Comparison of ENCODE assay signal across 11 cellular contexts in the genomic region with DNA sequence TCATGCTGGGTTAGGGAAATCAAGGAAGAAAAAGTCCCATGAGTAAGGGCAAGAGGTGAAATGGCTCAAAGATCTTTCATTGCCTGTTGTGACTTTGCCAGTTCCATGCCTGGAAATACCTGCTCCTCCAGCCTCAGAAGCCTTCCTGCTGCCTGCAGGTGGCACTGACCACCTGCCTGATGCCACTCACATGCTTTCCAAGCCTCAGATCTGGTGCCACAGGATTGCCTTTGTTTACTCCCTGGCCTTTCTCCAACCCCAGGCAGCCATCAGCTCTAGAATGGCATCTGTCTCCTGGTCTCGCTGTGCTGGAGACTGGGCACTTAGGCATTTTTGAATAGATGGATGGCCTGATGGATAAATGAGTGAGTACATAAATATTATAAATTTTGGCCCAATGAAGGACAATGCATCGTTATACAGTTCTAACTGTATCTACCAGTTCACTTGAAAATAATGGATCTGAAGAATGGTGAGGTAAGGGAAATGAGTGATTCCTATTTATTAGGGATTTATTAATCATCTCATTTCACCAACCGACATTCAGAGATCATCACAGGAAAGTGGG.
DNase-seq lines count a peak whose midpoint lies in the region; ATAC-seq, FAIRE-seq and TF ChIP-seq lines count a peak whose summit lies in the region.
"Had no signal": no experiment of that assay in that cellular context is flagged by ENCODE, and none has a peak within 500 bp of the region (broad histone marks: within the 10 kb centered on the region; RNA-seq: fewer than 3 reads in every experiment).

No MANE protein-coding gene starts in this region.

- peaks cover 0 to 6% (median 2%) of the 10 kb centered on the region in 4 donors for H3K4me1 ChIP-seq in liver (ENCODE audit: control insufficient read depth in 4 of 4, insufficient read depth in 4 of 4, low read length in 3 of 4)

- FAIRE-seq in D721Med (lab: Jason Lieb, UNC) (no peak), HTR-8/SVneo (lab: Jason Lieb, UNC) (peak; percentile 48)

- ATAC-seq in HG03039 (IDR thresholded peaks at IDR 0.05; ENCODE audit: unreplicated experiment) = no peak
- no peak for ATAC-seq in HG03439 (IDR thresholded peaks at IDR 0.05; ENCODE audit: unreplicated experiment)

- H3K27ac ChIP-seq in liver (ENCODE audit: low read depth in 1 of 2, low read length in 2 of 2) = no peak overlapping the region
- H3K27ac ChIP-seq: neutrophil had no signal

- TF ChIP-seq CTCF in D721Med (IDR thresholded peaks at IDR 0.05; ENCODE audit: insufficient read depth, missing control alignments) (peak; percentile 42), liver (IDR thresholded peaks at IDR 0.05; ENCODE audit: low read depth, low read length, missing input control) (peak; percentile 83)

- DNase-seq in D721Med (ENCODE audit: insufficient read length, low spot score) (no peak), HTR-8/SVneo (ENCODE audit: insufficient read length, low spot score) (no peak), SW480 (ENCODE audit: low spot score) (peak; percentile 69), GDM1 (lab: John Stamatoyannopoulos, UW) (no peak), hypothalamus (lab: John Stamatoyannopoulos, UW) (no peak)
- DNase-seq: amniotic stem cell, DMS79 had no signal

- H3K36me3 ChIP-seq in liver (ENCODE audit: control insufficient read depth in 4 of 4, insufficient read depth in 3 of 4, low read depth in 1 of 4, low read length in 3 of 4) = no peaks in the 10 kb centered on the region
- H3K36me3 ChIP-seq: neutrophil had no signal

- H3K4me3 ChIP-seq in liver (ENCODE audit: low read depth in 1 of 3, low read length in 3 of 3) = no peak overlapping the region

- WGBS in liver = 62% methylated on average over 3 of the region's 3 CpGs

- H3K27me3 ChIP-seq in liver (ENCODE audit: control insufficient read depth in 4 of 4, insufficient read depth in 4 of 4, low read length in 3 of 4) = no peaks in the 10 kb centered on the region
- H3K27me3 ChIP-seq: neutrophil had no signal

- H3K9me3 ChIP-seq in liver (ENCODE audit: control insufficient read depth in 4 of 4, low read length in 3 of 4) = no peaks in the 10 kb centered on the region
- H3K9me3 ChIP-seq: neutrophil had no signal

- TF ChIP-seq RAD21 in liver (IDR thresholded peaks at IDR 0.05) = peak; percentile 99 to 100

- H3K9ac ChIP-seq in liver (ENCODE audit: low read depth in 1 of 2, low read length in 2 of 2) = no peak overlapping the region

TF ChIP-seq in liver, 16 proteins besides CTCF, POLR2A, EP300 and RAD21:
- no peak for TF ChIP-seq GABPA (IDR thresholded peaks at IDR 0.05 in 1 of 2, conservative IDR thresholded peaks at IDR 0.05 in 1 of 2)
- TF ChIP-seq, protein P1, sequence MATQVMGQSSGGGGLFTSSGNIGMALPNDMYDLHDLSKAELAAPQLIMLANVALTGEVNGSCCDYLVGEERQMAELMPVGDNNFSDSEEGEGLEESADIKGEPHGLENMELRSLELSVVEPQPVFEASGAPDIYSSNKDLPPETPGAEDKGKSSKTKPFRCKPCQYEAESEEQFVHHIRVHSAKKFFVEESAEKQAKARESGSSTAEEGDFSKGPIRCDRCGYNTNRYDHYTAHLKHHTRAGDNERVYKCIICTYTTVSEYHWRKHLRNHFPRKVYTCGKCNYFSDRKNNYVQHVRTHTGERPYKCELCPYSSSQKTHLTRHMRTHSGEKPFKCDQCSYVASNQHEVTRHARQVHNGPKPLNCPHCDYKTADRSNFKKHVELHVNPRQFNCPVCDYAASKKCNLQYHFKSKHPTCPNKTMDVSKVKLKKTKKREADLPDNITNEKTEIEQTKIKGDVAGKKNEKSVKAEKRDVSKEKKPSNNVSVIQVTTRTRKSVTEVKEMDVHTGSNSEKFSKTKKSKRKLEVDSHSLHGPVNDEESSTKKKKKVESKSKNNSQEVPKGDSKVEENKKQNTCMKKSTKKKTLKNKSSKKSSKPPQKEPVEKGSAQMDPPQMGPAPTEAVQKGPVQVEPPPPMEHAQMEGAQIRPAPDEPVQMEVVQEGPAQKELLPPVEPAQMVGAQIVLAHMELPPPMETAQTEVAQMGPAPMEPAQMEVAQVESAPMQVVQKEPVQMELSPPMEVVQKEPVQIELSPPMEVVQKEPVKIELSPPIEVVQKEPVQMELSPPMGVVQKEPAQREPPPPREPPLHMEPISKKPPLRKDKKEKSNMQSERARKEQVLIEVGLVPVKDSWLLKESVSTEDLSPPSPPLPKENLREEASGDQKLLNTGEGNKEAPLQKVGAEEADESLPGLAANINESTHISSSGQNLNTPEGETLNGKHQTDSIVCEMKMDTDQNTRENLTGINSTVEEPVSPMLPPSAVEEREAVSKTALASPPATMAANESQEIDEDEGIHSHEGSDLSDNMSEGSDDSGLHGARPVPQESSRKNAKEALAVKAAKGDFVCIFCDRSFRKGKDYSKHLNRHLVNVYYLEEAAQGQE (IDR thresholded peaks at IDR 0.05) = peak; percentile 22
- TF ChIP-seq FOXA1 (IDR thresholded peaks at IDR 0.05) = peak; percentile 96
- peak; percentile 98 for TF ChIP-seq FOXA2 (IDR thresholded peaks at IDR 0.05)
- no peak for TF ChIP-seq JUND (IDR thresholded peaks at IDR 0.05)
- TF ChIP-seq NR2F2 (IDR thresholded peaks at IDR 0.05) = no peak
- TF ChIP-seq EGR1 (IDR thresholded peaks at IDR 0.05; ENCODE audit: low read depth in 2 of 2) = no peak
- peak; percentile 45 to 46 for TF ChIP-seq HNF4A (conservative IDR thresholded peaks at IDR 0.05)
- TF ChIP-seq HNF4G (IDR thresholded peaks at IDR 0.05) = no peak
- peak; percentile 57 to 76 for TF ChIP-seq RXRA (IDR thresholded peaks at IDR 0.05)
- no peak for TF ChIP-seq SP1 (IDR thresholded peaks at IDR 0.05)
- TF ChIP-seq TAF1 (conservative IDR thresholded peaks at IDR 0.05) = no peak
- TF ChIP-seq YY1 (IDR thresholded peaks at IDR 0.05) = peak; percentile 85
- TF ChIP-seq, protein P2, sequence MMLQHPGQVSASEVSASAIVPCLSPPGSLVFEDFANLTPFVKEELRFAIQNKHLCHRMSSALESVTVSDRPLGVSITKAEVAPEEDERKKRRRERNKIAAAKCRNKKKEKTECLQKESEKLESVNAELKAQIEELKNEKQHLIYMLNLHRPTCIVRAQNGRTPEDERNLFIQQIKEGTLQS (IDR thresholded peaks at IDR 0.05) = no peak
- TF ChIP-seq, protein P3, sequence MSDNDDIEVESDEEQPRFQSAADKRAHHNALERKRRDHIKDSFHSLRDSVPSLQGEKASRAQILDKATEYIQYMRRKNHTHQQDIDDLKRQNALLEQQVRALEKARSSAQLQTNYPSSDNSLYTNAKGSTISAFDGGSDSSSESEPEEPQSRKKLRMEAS (IDR thresholded peaks at IDR 0.05) = peak; percentile 48
- TF ChIP-seq, protein P4, sequence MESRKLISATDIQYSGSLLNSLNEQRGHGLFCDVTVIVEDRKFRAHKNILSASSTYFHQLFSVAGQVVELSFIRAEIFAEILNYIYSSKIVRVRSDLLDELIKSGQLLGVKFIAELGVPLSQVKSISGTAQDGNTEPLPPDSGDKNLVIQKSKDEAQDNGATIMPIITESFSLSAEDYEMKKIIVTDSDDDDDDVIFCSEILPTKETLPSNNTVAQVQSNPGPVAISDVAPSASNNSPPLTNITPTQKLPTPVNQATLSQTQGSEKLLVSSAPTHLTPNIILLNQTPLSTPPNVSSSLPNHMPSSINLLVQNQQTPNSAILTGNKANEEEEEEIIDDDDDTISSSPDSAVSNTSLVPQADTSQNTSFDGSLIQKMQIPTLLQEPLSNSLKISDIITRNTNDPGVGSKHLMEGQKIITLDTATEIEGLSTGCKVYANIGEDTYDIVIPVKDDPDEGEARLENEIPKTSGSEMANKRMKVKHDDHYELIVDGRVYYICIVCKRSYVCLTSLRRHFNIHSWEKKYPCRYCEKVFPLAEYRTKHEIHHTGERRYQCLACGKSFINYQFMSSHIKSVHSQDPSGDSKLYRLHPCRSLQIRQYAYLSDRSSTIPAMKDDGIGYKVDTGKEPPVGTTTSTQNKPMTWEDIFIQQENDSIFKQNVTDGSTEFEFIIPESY (IDR thresholded peaks at IDR 0.05) = no peak
